ENCODE assay signal across 12 cellular contexts in genomic region chr2:29561241-29562027, GRCh38.
"Had no signal": no experiment of that assay in that cellular context is flagged by ENCODE, and none has a peak within 500 bp of the region (broad histone marks: within the 10 kb centered on the region; RNA-seq: fewer than 3 reads in every experiment).

No MANE protein-coding gene starts in this region.

- DNase-seq: activated CD4-positive, alpha-beta T cell treated with anti-CD3 and anti-CD28 coated beads, Interleukin-2, amount 50 U/mL, for 4 hours; activated CD4-positive, CD25-positive, alpha-beta regulatory T cell treated with anti-CD3 and anti-CD28 coated beads, Interleukin-2, amount 50 U/mL, for 72 hours; activated naive CD4-positive, alpha-beta T cell treated with Interleukin-2 at 50 U/mL for 16 hours; activated T-cell treated with anti-CD3 and anti-CD28 coated beads for 4 hours; aorta; cortex of kidney; effector CD8-positive, alpha-beta T cell; left colon; lower lobe of right lung; psoas muscle; stimulated activated naive CD8-positive, alpha-beta T cell treated with anti-CD3 and anti-CD28 coated beads, Interleukin-15, Interleukin-2, amounts not matched to agents 100 U/mL and 50 U/mL, for 24 hours; trophoblast cell had no signal

- H3K4me3 ChIP-seq: lower lobe of right lung, psoas muscle had no signal
